Comparison of ENCODE assay signal across 15 cellular contexts in genomic region chr17:15279011-15279477, GRCh38. TPM values are rescaled to one million over a fixed set of nuclear protein-coding genes. Genes with fewer than 3 reads are reported as not detected.
DNase-seq lines count a peak whose midpoint lies in the region; ATAC-seq and TF ChIP-seq lines count a peak whose summit lies in the region.
"Had no signal": no experiment of that assay in that cellular context is flagged by ENCODE, and none has a peak within 500 bp of the region (broad histone marks: within the 10 kb centered on the region; RNA-seq: fewer than 3 reads in every experiment).

No MANE protein-coding gene starts in this region.

- CTCF ChIA-PET in HCT116 (lab: Charles Lee): no interaction called here

- H3K79me2 ChIP-seq in HCT116 (ENCODE audit: insufficient read depth, low read length): no peaks in the 10 kb centered on the region

- H3K4me1 ChIP-seq in HCT116 (ENCODE audit: control insufficient read depth in 1 of 2, insufficient read depth in 2 of 2, low read length in 2 of 2): peaks cover 0 to 9% of the 10 kb centered on the region in 2 experiments; a peak in 2 of 4 replicates
- H3K4me1 ChIP-seq: upper lobe of right lung had no signal

- RAD21 ChIA-PET in HCT116 (lab: Charles Lee; ENCODE audit: low non-redundant PET in 1 of 2, low total read pairs in 2 of 2, uncharacterized antibody in 2 of 2, unreplicated experiment in 2 of 2): no interaction called here

- 0 out of 2 replicates have a peak overlapping the region, but pooled peaks have one; percentile 2 for H3K4me2 ChIP-seq in HCT116 (ENCODE audit: low read length)

- no peak overlapping the region for H3K27ac ChIP-seq in HCT116 (ENCODE audit: low read depth, low read length)
- H3K27ac ChIP-seq: HL-60, upper lobe of right lung had no signal

- no peaks in the 10 kb centered on the region for H3K36me3 ChIP-seq in HCT116 (ENCODE audit: control insufficient read depth in 1 of 2, insufficient read depth in 2 of 2, low read length in 2 of 2)
- H3K36me3 ChIP-seq: upper lobe of right lung had no signal

- no TSS peak for BruUV-seq in HCT116 (replicated peaks; lab: Mats Ljungman, UMichigan)

- H3K4me3 ChIP-seq in HCT116 (replicated peaks in 1 of 2; ENCODE audit: low read depth in 1 of 2, low read length in 2 of 2): no peak overlapping the region
- H3K4me3 ChIP-seq: upper lobe of right lung had no signal

- no peak for TF ChIP-seq POLR2A in HCT116 (IDR thresholded peaks at IDR 0.05; ENCODE audit: borderline replicate concordance, extremely low read depth, insufficient read depth, insufficient read length)

- H3K27me3 ChIP-seq in HCT116 (ENCODE audit: insufficient read depth, low read length): no peaks in the 10 kb centered on the region
- H3K27me3 ChIP-seq: upper lobe of right lung had no signal

- H3K9me3 ChIP-seq in HCT116 (ENCODE audit: control insufficient read depth in 1 of 2, insufficient read depth in 1 of 2, low read depth in 1 of 2, low read length in 2 of 2): no peaks in the 10 kb centered on the region
- H3K9me3 ChIP-seq: upper lobe of right lung had no signal

- intact Hi-C loops in HCT116 (cut with micrococcal nuclease): no loop called here
- intact Hi-C loops in cardiac septum (cut with DNase I): no loop called here

- H3K9me2 ChIP-seq in HCT116 (ENCODE audit: insufficient read depth): no peaks in the 10 kb centered on the region

- POLR2A ChIA-PET in HCT116 (lab: Charles Lee): no interaction called here

- ATAC-seq in HCT116 (0 out of 2 replicates have a peak, but pooled peaks have one; percentile 53), HG02884 (IDR thresholded peaks at IDR 0.05; ENCODE audit: unreplicated experiment) (no peak)
- ATAC-seq: Right ventricle myocardium inferior, upper lobe of right lung had no signal

- no peak for TF ChIP-seq CTCF in HCT116 (IDR thresholded peaks at IDR 0.05 in 2 of 3, conservative IDR thresholded peaks at IDR 0.05 in 1 of 3; ENCODE audit: borderline replicate concordance in 1 of 3, insufficient read depth in 1 of 3, low read depth in 2 of 3, low read length in 2 of 3)

- peak overlapping the region; percentile 12 for H2AFZ ChIP-seq in HCT116 (ENCODE audit: low read depth, low read length, poor library complexity, severe bottlenecking)

- no peak overlapping the region for H3K9ac ChIP-seq in HCT116 (ENCODE audit: low read length)

- TF ChIP-seq RAD21 in HCT116 (IDR thresholded peaks at IDR 0.05; ENCODE audit: low read depth): no peak

- peak; percentile 88 for DNase-seq in A172 (ENCODE audit: low spot score)
- no peak for DNase-seq in HCT116 (ENCODE audit: low read depth, low spot score)
- DNase-seq in amniotic epithelial cell (ENCODE audit: low read depth): peak; percentile 92
- DNase-seq in iris pigment epithelial cell (ENCODE audit: low read depth): peak; percentile 96
- no peak for DNase-seq in NCI-H69 (lab: John Stamatoyannopoulos, UW)
- no peak for DNase-seq in cardiac septum (ENCODE audit: low spot score)
- no peak for DNase-seq in activated T-cell treated with anti-CD3 and anti-CD28 coated beads, Interleukin-2, amount 50 U/mL, for 48 hours
- DNase-seq: GF-D8, MV-4-11, naive B cell, NCI-H446, upper lobe of right lung had no signal

- H4K20me1 ChIP-seq in HCT116 (ENCODE audit: insufficient read depth): no peaks in the 10 kb centered on the region

TF ChIP-seq in HCT116, 20 proteins besides CTCF, POLR2A, EP300 and RAD21:
- TF ChIP-seq EZH2 (IDR thresholded peaks at IDR 0.05) (no peak), FOSL1 (IDR thresholded peaks at IDR 0.05; ENCODE audit: low read depth) (peak; percentile 17; the same call in 1 of the 2 replicates)

RNA-seq across cellular contexts. Expression of gene PMP22, which starts 13.9 kb away (rescaled TPM):
- total RNA-seq in A172 (2014; rRNA removed; shearing (Covaris generic)): 45.4 and 53.0 TPM in 2 replicates
- total RNA-seq in HCT116 (2021; ENCODE audit: unreplicated experiment): 28.7 TPM
- polyA plus RNA-seq in HCT116 (2012): 34.2 and 36.9 TPM in 2 replicates
- total RNA-seq in cardiac septum: 91.8 TPM

Comparison
In these comparisons a context has a peak if more than half of its experiments do, and no peak if none do; other contexts are left out.
1. DNase-seq: peak in A172 (single experiment), amniotic epithelial cell (single experiment) and iris pigment epithelial cell (single experiment); none in HCT116 (single experiment), NCI-H69 (single experiment), cardiac septum (single experiment) and activated T-cell treated with anti-CD3 and anti-CD28 coated beads, Interleukin-2, amount 50 U/mL, for 48 hours (0 of 2).